In the genomic region with DNA sequence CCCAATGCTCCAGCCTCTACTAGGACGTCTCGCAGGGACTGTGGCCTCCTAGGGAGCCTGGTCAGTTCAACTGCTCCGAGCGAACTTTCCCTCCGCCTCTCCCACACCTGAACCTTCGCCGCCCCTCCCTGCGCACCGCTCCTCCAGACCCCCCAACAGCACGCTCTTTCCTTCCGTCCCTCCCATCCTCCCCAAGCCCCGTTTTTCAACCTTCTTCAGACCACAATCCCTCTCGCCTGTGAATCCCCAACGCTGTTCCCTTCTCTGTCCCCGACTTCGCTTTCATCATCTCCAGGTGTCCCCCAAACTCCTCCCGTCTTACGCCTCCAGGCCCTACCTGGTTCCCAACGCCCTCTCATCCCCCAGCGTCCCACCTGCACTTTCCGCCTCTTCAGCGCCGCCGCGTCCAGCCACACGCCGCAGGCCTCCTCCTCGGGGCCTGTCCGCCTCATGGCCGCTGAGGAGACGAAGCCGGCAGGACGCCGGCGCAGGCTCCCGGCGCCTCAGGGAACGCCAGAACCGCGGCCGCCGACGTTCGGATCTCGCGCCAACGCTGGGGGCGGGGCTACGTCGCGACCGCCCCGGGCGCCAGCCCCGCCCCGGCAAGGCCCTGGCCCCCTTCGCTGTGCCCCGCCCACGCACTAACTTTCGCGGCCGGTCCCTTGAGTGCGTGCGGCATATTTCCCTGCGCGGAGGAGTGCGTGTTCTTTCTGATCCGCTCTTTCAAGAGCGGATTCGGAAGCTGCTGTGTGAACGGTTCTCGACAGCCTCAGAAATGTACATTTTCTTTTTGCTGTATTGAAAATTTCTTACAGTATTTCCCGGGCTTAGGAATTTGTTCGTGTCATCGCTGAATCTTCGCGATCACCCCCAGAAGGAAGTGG, we compare ENCODE assay signal across 8 cellular contexts. TPM values are rescaled to one million over a fixed set of nuclear protein-coding genes. Genes with fewer than 3 reads are reported as not detected.
A peak's percentile ranks its signal among the peaks of the same experiment; 100 is the strongest.
DNase-seq lines count a peak whose midpoint lies in the region; TF ChIP-seq lines count a peak whose summit lies in the region.

A gene with protein sequence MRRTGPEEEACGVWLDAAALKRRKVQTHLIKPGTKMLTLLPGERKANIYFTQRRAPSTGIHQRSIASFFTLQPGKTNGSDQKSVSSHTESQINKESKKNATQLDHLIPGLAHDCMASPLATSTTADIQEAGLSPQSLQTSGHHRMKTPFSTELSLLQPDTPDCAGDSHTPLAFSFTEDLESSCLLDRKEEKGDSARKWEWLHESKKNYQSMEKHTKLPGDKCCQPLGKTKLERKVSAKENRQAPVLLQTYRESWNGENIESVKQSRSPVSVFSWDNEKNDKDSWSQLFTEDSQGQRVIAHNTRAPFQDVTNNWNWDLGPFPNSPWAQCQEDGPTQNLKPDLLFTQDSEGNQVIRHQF (minus strand): TSS at position 552 of the 884 bp plus-strand sequence. CDS start 100 bp downstream, at position 452.

- intact Hi-C loops in cardiac septum (cut with DNase I) = no loop called here

- H3K9me2 ChIP-seq in SU-DHL-6 (replicated peaks; ENCODE audit: insufficient read depth, low read length) = no peaks in the 10 kb centered on the region

- DNase-seq in GM04503 (ENCODE audit: low read depth) (peak; percentile 45), HFFc6 (peak; percentile 76), NCI-H1092 (lab: John Stamatoyannopoulos, UW) (peak; percentile 74), cardiac septum (ENCODE audit: low spot score) (peak; percentile 94), pons (ENCODE audit: low spot score) (peak; percentile 63), type B pancreatic cell (ENCODE audit: extremely low spot score, unreplicated experiment) (peak; percentile 87)
- DNase-seq in activated naive CD8-positive, alpha-beta T cell treated with anti-CD3 and anti-CD28 coated beads, Interleukin-2, amount 50 U/mL, for 16 hours (ENCODE audit: low read depth, low spot score) = peak; percentile 81

- H3K36me3 Mint-ChIP-seq in HFFc6 (ENCODE audit: low read depth) = peaks cover 15% of the 10 kb centered on the region
- peaks cover 23% of the 10 kb centered on the region for H3K36me3 Mint-ChIP-seq in type B pancreatic cell

- peaks cover 7% of the 10 kb centered on the region; the same call in 1 of the 2 replicates for H3K79me2 ChIP-seq in SU-DHL-6 (ENCODE audit: insufficient read depth, low read length)

- peak within 1 kb of the TSS; percentile 80 for H3K9ac ChIP-seq in SU-DHL-6 (ENCODE audit: low read length)

- peak within 1 kb of the TSS; percentile 23; the same call in 1 of the 2 replicates for H3K27ac ChIP-seq in SU-DHL-6 (ENCODE audit: low read depth, low read length)

- no peaks in the 10 kb centered on the region for H3K9me3 Mint-ChIP-seq in HFFc6
- H3K9me3 Mint-ChIP-seq in type B pancreatic cell = no peaks in the 10 kb centered on the region

- H3K36me3 ChIP-seq in SU-DHL-6 (ENCODE audit: low read length) = no peaks in the 10 kb centered on the region

- peak within 1 kb of the TSS; percentile 96 for H3K4me2 ChIP-seq in SU-DHL-6 (ENCODE audit: low read depth, low read length, poor library complexity, severe bottlenecking)

- no peaks in the 10 kb centered on the region for H3K9me3 ChIP-seq in SU-DHL-6 (ENCODE audit: insufficient read depth, low read length)

- H3K4me3 Mint-ChIP-seq in HFFc6 (peak within 1 kb of the TSS; percentile 94), type B pancreatic cell (peak within 1 kb of the TSS; percentile 96)

- H3F3A ChIP-seq in SU-DHL-6 (ENCODE audit: insufficient read depth) = no peaks in the 10 kb centered on the region

- peaks cover 21% of the 10 kb centered on the region; the same call in 1 of the 2 replicates for H3K4me1 Mint-ChIP-seq in HFFc6 (ENCODE audit: low read depth)
- peaks cover 32% of the 10 kb centered on the region for H3K4me1 Mint-ChIP-seq in type B pancreatic cell (ENCODE audit: unreplicated experiment)

- H3K27me3 Mint-ChIP-seq in HFFc6 (ENCODE audit: insufficient read depth) (no peaks in the 10 kb centered on the region; the same call in 1 of the 2 replicates), type B pancreatic cell (no peaks in the 10 kb centered on the region)

- TF ChIP-seq CTCF in HFFc6 (IDR thresholded peaks at IDR 0.05) (no peak), SU-DHL-6 (IDR thresholded peaks at IDR 0.05; ENCODE audit: insufficient read depth, low read length, poor library complexity, severe bottlenecking) (no peak), type B pancreatic cell (conservative IDR thresholded peaks at IDR 0.05) (no peak)

- peak within 1 kb of the TSS; percentile 69 for H3K4me3 ChIP-seq in SU-DHL-6 (ENCODE audit: insufficient read depth, low read length, poor library complexity, severe bottlenecking)

- H4K20me1 ChIP-seq in SU-DHL-6 (ENCODE audit: low read depth, low read length) = no peaks in the 10 kb centered on the region

- peak within 1 kb of the TSS; percentile 97 for H3K27ac Mint-ChIP-seq in HFFc6
- H3K27ac Mint-ChIP-seq in type B pancreatic cell = peak within 1 kb of the TSS; percentile 95

- no peaks in the 10 kb centered on the region for H3K27me3 ChIP-seq in SU-DHL-6 (ENCODE audit: low read length)

- peak within 1 kb of the TSS; percentile 90 for H2AFZ ChIP-seq in SU-DHL-6 (ENCODE audit: low read depth, low read length, severe bottlenecking)

RNA-seq across cellular contexts. Expression of the gene that starts here (rescaled TPM):
- total RNA-seq in HFFc6 (2021; fragmentation: NEBNext Ultra II Directional; extraction: Animal tissue kit (Norgen Biotek cat#: 25700)) = 1 to 10 TPM; 2.4 to 3.6 (median 3.2) TPM
- not detected for total RNA-seq in cardiac septum
- total RNA-seq in type B pancreatic cell (ENCODE audit: low replicate concordance) = 3.7 and 7.2 TPM in 2 replicates

Comparison
In these comparisons a context has a peak if more than half of its experiments do, and no peak if none do; other contexts are left out.
1. Peak in every context shown above with its lines: DNase-seq, H3K4me3 ChIP-seq and H3K27ac ChIP-seq.
2. Peak in DNase-seq in cardiac septum; RNA of the gene not detected or under 1 TPM.